ENCODE assay signal across 8 cellular contexts in genomic region chr20:2470432-2471193, GRCh38. TPM values are rescaled to one million over a fixed set of nuclear protein-coding genes. Genes with fewer than 3 reads are reported as not detected.
DNase-seq lines count a peak whose midpoint lies in the region; FAIRE-seq and TF ChIP-seq lines count a peak whose summit lies in the region.

TSS of gene SNRPB (minus strand) at chr20:2470789. CDS start at chr20:2470690, 99 bp downstream.

- DNase-seq in GF-D8 (lab: John Stamatoyannopoulos, UW) (peak; percentile 98), HEK293T (ENCODE audit: extremely low spot score) (peak; percentile 96), MV-4-11 (lab: John Stamatoyannopoulos, UW) (peak; percentile 99), SK-MEL-5 (ENCODE audit: low read depth, low spot score) (peak; percentile 99), frontal cortex (ENCODE audit: low spot score in 2 of 2) (peak; percentile 82 to 95), neuronal stem cell (ENCODE audit: low spot score) (peak; percentile 94)
- DNase-seq in activated naive CD4-positive, alpha-beta T cell treated with Interleukin-2 at 50 U/mL for 16 hours: peak; percentile 98

- CTCF ChIA-PET in HEK293T (lab: Yijun Ruan, JAX): interaction anchor here (0.6 to 1.2 kb wide), 3 partner anchors 51 to 218 kb away, joined by 6 to 8 read pairs (median 8); no protein-coding TSS in a partner anchor

- H2BK15ac ChIP-seq in neuronal stem cell (ENCODE audit: low read length): no peak within 1 kb of the TSS

- peak within 1 kb of the TSS; percentile 79 for H2AFZ ChIP-seq in neuronal stem cell (ENCODE audit: low read length)

- H3K4ac ChIP-seq in neuronal stem cell (ENCODE audit: low read length): no peak within 1 kb of the TSS

- no peak within 1 kb of the TSS for H4K91ac ChIP-seq in neuronal stem cell (ENCODE audit: low read depth, low read length, poor library complexity)

- TF ChIP-seq CTCF in subcutaneous adipose tissue (IDR thresholded peaks at IDR 0.05; ENCODE audit: low read depth): no peak

- H3K4me2 ChIP-seq in neuronal stem cell (ENCODE audit: insufficient read depth, low read length, poor library complexity, severe bottlenecking): peak within 1 kb of the TSS; percentile 77

- peak within 1 kb of the TSS; percentile 9 for H2AK5ac ChIP-seq in neuronal stem cell (ENCODE audit: low read depth, low read length)

- no peaks in the 10 kb centered on the region for H3K79me1 ChIP-seq in neuronal stem cell (ENCODE audit: low read depth, low read length)

- H3K27ac ChIP-seq in neuronal stem cell (replicated peaks; ENCODE audit: low read length): peak within 1 kb of the TSS; percentile 93

- FAIRE-seq in frontal cortex (lab: Jason Lieb, UNC): peak; percentile 66

- no CpG with 5 or more reads among the region's 52 CpGs for WGBS in neuronal stem cell (ENCODE audit: extremely low coverage in 2 of 2, insufficient read length in 2 of 2, insufficient replicate concordance in 1 of 2), 2 donors

- peak within 1 kb of the TSS; percentile 66 to 90 for H3K4me3 ChIP-seq in neuronal stem cell (ENCODE audit: low read length in 2 of 2)

- H4K8ac ChIP-seq in neuronal stem cell (ENCODE audit: low read depth, low read length): no peak within 1 kb of the TSS

- H2BK5ac ChIP-seq in neuronal stem cell (ENCODE audit: low read length): peak within 1 kb of the TSS; percentile 69

- peak within 1 kb of the TSS; percentile 77 for H3K9ac ChIP-seq in neuronal stem cell (ENCODE audit: low read depth, low read length, poor library complexity)

- H3K4me1 ChIP-seq in neuronal stem cell (ENCODE audit: control insufficient read depth in 2 of 2, insufficient read depth in 1 of 2, low read depth in 1 of 2, low read length in 2 of 2): peaks cover 6% of the 10 kb centered on the region in 2 donors

- peak within 1 kb of the TSS; percentile 57 for H3K23ac ChIP-seq in neuronal stem cell (ENCODE audit: low read depth, low read length, poor library complexity)

- H3K9me3 ChIP-seq in neuronal stem cell (replicated peaks in 1 of 2; ENCODE audit: control insufficient read depth in 2 of 2, insufficient read depth in 1 of 2, low read depth in 1 of 2, low read length in 2 of 2): no peaks in the 10 kb centered on the region

- peak within 1 kb of the TSS; percentile 5 for H3K14ac ChIP-seq in neuronal stem cell (ENCODE audit: low read length)

- POLR2A ChIA-PET in HEK293T (lab: Yijun Ruan, JAX): interaction anchor here (0.7 to 3.1 kb wide), 17 partner anchors 9 to 229 kb away, joined by 3 to 34 read pairs (median 7); partner anchors contain the start of genes IDH3B, NOP56 and ZNF343

- peaks cover 19 to 40% of the 10 kb centered on the region in 2 donors for H3K36me3 ChIP-seq in neuronal stem cell (replicated peaks in 1 of 2; ENCODE audit: control insufficient read depth in 2 of 2, insufficient read depth in 2 of 2, low read length in 2 of 2)

- no peak within 1 kb of the TSS for H2BK120ac ChIP-seq in neuronal stem cell (ENCODE audit: low read depth, low read length)

- H3K27me3 ChIP-seq in neuronal stem cell (ENCODE audit: control insufficient read depth in 3 of 3, insufficient read depth in 3 of 3, low read depth in 1 of 3, low read length in 3 of 3): no peaks in the 10 kb centered on the region

- H3K18ac ChIP-seq in neuronal stem cell (ENCODE audit: low read length): peak within 1 kb of the TSS; percentile 96

- no peak within 1 kb of the TSS for H2BK12ac ChIP-seq in neuronal stem cell (ENCODE audit: low read length)

- in situ Hi-C loops in SK-MEL-5 (cut with HindIII; ENCODE audit: low pct_unique_long_range_greater_than_20kb, low sequenced_read_pairs): no loop called here

TF ChIP-seq in HEK293T, 16 proteins besides CTCF, POLR2A, EP300 and RAD21:
- TF ChIP-seq BHLHE40 (IDR thresholded peaks at IDR 0.05; ENCODE audit: borderline replicate concordance): no peak
- peak; percentile 76 for TF ChIP-seq NFRKB (IDR thresholded peaks at IDR 0.05)
- no peak; the same call in 1 of the 2 replicates for TF ChIP-seq FOXM1 (IDR thresholded peaks at IDR 0.05; ENCODE audit: borderline replicate concordance)
- TF ChIP-seq ELF4 (IDR thresholded peaks at IDR 0.05): peak; percentile 90
- TF ChIP-seq CTBP1 (IDR thresholded peaks at IDR 0.05; ENCODE audit: borderline replicate concordance): peak; percentile 84
- peak; percentile 80 for TF ChIP-seq PKNOX1 (IDR thresholded peaks at IDR 0.05)
- peak; percentile 90 for TF ChIP-seq L3MBTL2 (conservative IDR thresholded peaks at IDR 0.05)

RNA-seq across cellular contexts. Expression of gene SNRPB, which starts in this region (rescaled TPM):
- total RNA-seq in SK-MEL-5 (2014; rRNA removed; shearing (Covaris generic)): 521 and 564 TPM in 2 replicates
- polyA plus RNA-seq in SK-MEL-5 (2015; cell fraction: cytosol; rRNA removed): 558 and 604 TPM in 2 replicates
- polyA plus RNA-seq in SK-MEL-5 (2015; cell fraction: nucleus; rRNA removed): 151 and 153 TPM in 2 replicates
- total RNA-seq in frontal cortex (59.1 TPM), subcutaneous adipose tissue (100 to 1,000 TPM; 101 to 119 (median 116) TPM)
- 389 TPM for polyA plus RNA-seq in neuronal stem cell (2013, experiment 1 of 2)
- polyA plus RNA-seq in neuronal stem cell (2013, experiment 2 of 2): 374 TPM

Comparison
In these comparisons a context has a peak if more than half of its experiments do, and no peak if none do; other contexts are left out.
1. Peak in every context shown above with its lines: DNase-seq, H3K4me3 ChIP-seq and H3K27ac ChIP-seq.